Comparison of ENCODE assay signal across 14 cellular contexts in genomic region chr19:41064974-41065569, GRCh38. TPM values are rescaled to one million over a fixed set of nuclear protein-coding genes. Genes with fewer than 3 reads are reported as not detected.
A peak's percentile ranks its signal among the peaks of the same experiment; 100 is the strongest.
DNase-seq lines count a peak whose midpoint lies in the region; TF ChIP-seq lines count a peak whose summit lies in the region.
"Had no signal": no experiment of that assay in that cellular context is flagged by ENCODE, and none has a peak within 500 bp of the region (broad histone marks: within the 10 kb centered on the region; RNA-seq: fewer than 3 reads in every experiment).

No MANE protein-coding gene starts in this region.

- H3K9me3 Mint-ChIP-seq in mesothelial cell of epicardium, result no peaks in the 10 kb centered on the region
- H3K9me3 Mint-ChIP-seq: stimulated activated naive B cell treated with anti-CD40 and anti-IgM and Interleukin-4, amounts not matched to agents 10 μg/mL and 1 μg/mL and 100 μg/mL, for 72 hours; T-cell had no signal

- H3K27me3 ChIP-seq in testis, result no peaks in the 10 kb centered on the region

- no peak overlapping the region for H3K27ac ChIP-seq in testis
- H3K27ac ChIP-seq: lower lobe of right lung, spleen had no signal

- intact Hi-C loops in testis (cut with DNase I; ENCODE audit: low total_unique reads), result no loop called here

- in situ Hi-C loops in SK-MEL-5 (cut with HindIII; ENCODE audit: low pct_unique_long_range_greater_than_20kb, low sequenced_read_pairs), result no loop called here

- H3K4me3 ChIP-seq in fibroblast of pulmonary artery (replicated peaks; ENCODE audit: low read depth, low read length) (no peak overlapping the region), testis (peak overlapping the region in 1 of 2 donors; percentile 10)
- H3K4me3 ChIP-seq: lower lobe of right lung, spleen had no signal

- no peak for TF ChIP-seq POLR2A in testis (IDR thresholded peaks at IDR 0.05)

- no peaks in the 10 kb centered on the region for H3K36me3 Mint-ChIP-seq in mesothelial cell of epicardium
- H3K36me3 Mint-ChIP-seq: stimulated activated naive B cell treated with anti-CD40 and anti-IgM and Interleukin-4, amounts not matched to agents 10 μg/mL and 1 μg/mL and 100 μg/mL, for 72 hours; T-cell had no signal

- 29 to 58% methylated on average over 7 of the region's 7 CpGs for WGBS in testis, 2 donors

- no peaks in the 10 kb centered on the region for H3K36me3 ChIP-seq in testis (ENCODE audit: low read depth, missing control alignments)
- H3K36me3 ChIP-seq: lower lobe of right lung, spleen had no signal

- H3K27me3 Mint-ChIP-seq in mesothelial cell of epicardium (ENCODE audit: low read depth), result peaks cover 48% of the 10 kb centered on the region

- H3K27ac Mint-ChIP-seq in mesothelial cell of epicardium, result no peak overlapping the region
- H3K27ac Mint-ChIP-seq: stimulated activated naive B cell treated with anti-CD40 and anti-IgM and Interleukin-4, amounts not matched to agents 10 μg/mL and 1 μg/mL and 100 μg/mL, for 72 hours; T-cell had no signal

- no peaks in the 10 kb centered on the region for H3K9me3 ChIP-seq in testis
- H3K9me3 ChIP-seq: lower lobe of right lung, spleen had no signal

- no peaks in the 10 kb centered on the region for H3K4me1 ChIP-seq in testis
- H3K4me1 ChIP-seq: lower lobe of right lung, spleen had no signal

- no peaks in the 10 kb centered on the region for H3K4me1 Mint-ChIP-seq in mesothelial cell of epicardium
- H3K4me1 Mint-ChIP-seq: stimulated activated naive B cell treated with anti-CD40 and anti-IgM and Interleukin-4, amounts not matched to agents 10 μg/mL and 1 μg/mL and 100 μg/mL, for 72 hours; T-cell had no signal

- DNase-seq in SIG-M5 treated with dmso at 0.1 percent for 504 hours (lab: John Stamatoyannopoulos, UW; ENCODE audit: unreplicated experiment) (peak; percentile 3), SIG-M5 (lab: John Stamatoyannopoulos, UW) (no peak), SK-MEL-5 (ENCODE audit: low read depth, low spot score) (peak; percentile 67), fibroblast of pulmonary artery (ENCODE audit: low read depth) (peak; percentile 46), testis (peak; percentile 47), NCI-H1417 (lab: John Stamatoyannopoulos, UW) (no peak), mesothelial cell of epicardium (ENCODE audit: low spot score in 2 of 2, unreplicated experiment in 2 of 2) (no peak)
- no peak for DNase-seq in activated CD4-positive, CD25-positive, alpha-beta regulatory T cell treated with anti-CD3 and anti-CD28 coated beads, Interleukin-2, amount 50 U/mL, for 72 hours
- DNase-seq: activated T-cell treated with anti-CD3 and anti-CD28 coated beads, Interleukin-2, amount 50 U/mL, for 48 hours; lower lobe of right lung; NCI-H187; spleen; stimulated activated naive B cell treated with anti-CD40 and anti-IgM and Interleukin-4, amounts not matched to agents 10 μg/mL and 1 μg/mL and 100 μg/mL, for 72 hours; T-cell had no signal

- TF ChIP-seq CTCF in fibroblast of pulmonary artery (IDR thresholded peaks at IDR 0.05; ENCODE audit: low read length, missing control alignments) (no peak), testis (IDR thresholded peaks at IDR 0.05) (no peak), mesothelial cell of epicardium (IDR thresholded peaks at IDR 0.05; ENCODE audit: unreplicated experiment) (no peak)

- no peak overlapping the region for H3K4me3 Mint-ChIP-seq in mesothelial cell of epicardium
- H3K4me3 Mint-ChIP-seq: stimulated activated naive B cell treated with anti-CD40 and anti-IgM and Interleukin-4, amounts not matched to agents 10 μg/mL and 1 μg/mL and 100 μg/mL, for 72 hours; T-cell had no signal

RNA-seq across cellular contexts. Expression of gene CYP2A13, which starts 23.2 kb away (rescaled TPM):
- total RNA-seq in SK-MEL-5 (2014; rRNA removed; shearing (Covaris generic)), result not detected in 2 replicates
- not detected in 2 replicates for polyA plus RNA-seq in SK-MEL-5 (2015; cell fraction: cytosol; rRNA removed)
- not detected in 2 replicates for polyA plus RNA-seq in SK-MEL-5 (2015; cell fraction: nucleus; rRNA removed)
- total RNA-seq in testis, result under 1 TPM; 0.31 to 0.39 TPM
- polyA plus RNA-seq in testis (ENCODE audit: insufficient read depth, low read depth, low replicate concordance), result 0.18 TPM
- total RNA-seq in mesothelial cell of epicardium, result not detected in 3 replicates
- total RNA-seq: lower lobe of right lung, spleen, T-cell had no signal
- polyA plus RNA-seq: spleen had no signal

RNA-seq across cellular contexts. Expression of gene CYP2F1, which starts 49.2 kb away (rescaled TPM):
- total RNA-seq in SK-MEL-5 (2014; rRNA removed; shearing (Covaris generic)), result not detected in 2 replicates
- not detected in 2 replicates for polyA plus RNA-seq in SK-MEL-5 (2015; cell fraction: cytosol; rRNA removed)
- polyA plus RNA-seq in SK-MEL-5 (2015; cell fraction: nucleus; rRNA removed), result not detected in 2 replicates
- total RNA-seq in testis, result 1 to 10 TPM; 1.7 to 2.5 TPM
- 4.1 TPM for polyA plus RNA-seq in testis (ENCODE audit: insufficient read depth, low read depth, low replicate concordance)
- not detected in 3 replicates for total RNA-seq in mesothelial cell of epicardium
- total RNA-seq: spleen had no signal
- polyA plus RNA-seq: spleen had no signal

Comparison
In these comparisons a context has a peak if more than half of its experiments do, and no peak if none do; other contexts are left out.
1. DNase-seq: peak in SIG-M5 treated with dmso at 0.1 percent for 504 hours (single experiment), SK-MEL-5 (single experiment), fibroblast of pulmonary artery (single experiment) and testis (single experiment); none in SIG-M5 (single experiment), NCI-H1417 (0 of 3), mesothelial cell of epicardium (0 of 2) and activated CD4-positive, CD25-positive, alpha-beta regulatory T cell treated with anti-CD3 and anti-CD28 coated beads, Interleukin-2, amount 50 U/mL, for 72 hours (single experiment).